1 cellular context compared by ENCODE assay signal in genomic region chr9:5326893-5327548, GRCh38.
TF ChIP-seq lines count a peak whose summit lies in the region.

No MANE protein-coding gene starts in this region.

TF ChIP-seq in K562, 482 proteins besides CTCF, POLR2A, EP300 and RAD21:
- TF ChIP-seq ZNF668 (CRISPR knock-in tag; IDR thresholded peaks at IDR 0.05) (no peak), FOXP1 (CRISPR knock-in tag; IDR thresholded peaks at IDR 0.05) (no peak), FIP1L1 (IDR thresholded peaks at IDR 0.05; ENCODE audit: low read depth, low read length, poor library complexity, severe bottlenecking) (no peak), FOXK2 (conservative IDR thresholded peaks at IDR 0.05 in 1 of 2, IDR thresholded peaks at IDR 0.05 in 1 of 2; ENCODE audit: low read depth in 2 of 2) (0 out of 4 replicates have a peak, but pooled peaks of 1 of the 2 experiments have one; percentile 37), NONO (IDR thresholded peaks at IDR 0.05; ENCODE audit: low read depth in 2 of 2, low read length in 1 of 2) (no peak), HCFC1 (IDR thresholded peaks at IDR 0.05; ENCODE audit: low read depth, low read length) (no peak), E2F3 (CRISPR knock-in tag; IDR thresholded peaks at IDR 0.05) (no peak), ZZZ3 (IDR thresholded peaks at IDR 0.05) (no peak), ZNF224 (CRISPR knock-in tag; IDR thresholded peaks at IDR 0.05) (no peak), NRF1 (conservative IDR thresholded peaks at IDR 0.05 in 1 of 2, IDR thresholded peaks at IDR 0.05 in 1 of 2) (0 out of 4 replicates have a peak, but pooled peaks of 1 of the 2 experiments have one; percentile 14), FOXA3 (CRISPR knock-in tag; conservative IDR thresholded peaks at IDR 0.05 in 1 of 2, IDR thresholded peaks at IDR 0.05 in 1 of 2) (peak; percentile 35 to 74; a peak in 3 of 4 replicates)
